ENCODE assay signal across 8 cellular contexts in genomic region chr6:44001318-44001868, GRCh38.
DNase-seq lines count a peak whose midpoint lies in the region; ATAC-seq, FAIRE-seq and TF ChIP-seq lines count a peak whose summit lies in the region.

No MANE protein-coding gene starts in this region.

- DNase-seq in CD14-positive monocyte (ENCODE audit: low spot score) = peak; percentile 51
- DNase-seq in GM18507 (ENCODE audit: extremely low spot score, insufficient read length, low read depth) = no peak
- peak; percentile 71 for DNase-seq in NOMO-1 treated with DMSO at 0.1 percent for 48 hours (lab: John Stamatoyannopoulos, UW; ENCODE audit: unreplicated experiment)
- DNase-seq in osteoblast (ENCODE audit: insufficient read length, low spot score, missing footprints) = peak; percentile 90
- DNase-seq in effector memory CD8-positive, alpha-beta T cell = no peak
- no peak for DNase-seq in SKM-1 treated with dmso at 0.1 percent for 144 hours (lab: John Stamatoyannopoulos, UW; ENCODE audit: unreplicated experiment)

- peak overlapping the region in 5 of 7 donors; percentile 25 to 91 (median 76) for H3K27ac Mint-ChIP-seq in CD14-positive monocyte
- no peak overlapping the region for H3K27ac Mint-ChIP-seq in effector memory CD8-positive, alpha-beta T cell

- H3K36me3 ChIP-seq in ectodermal cell (ENCODE audit: control insufficient read depth, insufficient read depth, low read length) (no peaks in the 10 kb centered on the region), osteoblast (ENCODE audit: insufficient read depth, low read length) (no peaks in the 10 kb centered on the region)

- H3K9me3 ChIP-seq in ectodermal cell (ENCODE audit: control insufficient read depth, low read length) (no peaks in the 10 kb centered on the region), osteoblast (ENCODE audit: low read depth, low read length) (no peaks in the 10 kb centered on the region)

- H3K27ac ChIP-seq in ectodermal cell (ENCODE audit: insufficient read depth, low read depth, low read length, poor library complexity, severe bottlenecking) (peak overlapping the region; percentile 82), osteoblast (ENCODE audit: low read depth, low read length) (peak overlapping the region; percentile 53)

- H3K79me2 ChIP-seq in osteoblast (ENCODE audit: insufficient read depth, low read length) = no peaks in the 10 kb centered on the region

- peaks cover 7 to 9% of the 10 kb centered on the region in 2 donors for H3K36me3 Mint-ChIP-seq in CD14-positive monocyte
- H3K36me3 Mint-ChIP-seq in effector memory CD8-positive, alpha-beta T cell (ENCODE audit: insufficient read depth) = no peaks in the 10 kb centered on the region

- peaks cover 61 to 80% (median 70%) of the 10 kb centered on the region in 3 donors for H3K27me3 Mint-ChIP-seq in CD14-positive monocyte (ENCODE audit: low read depth in 3 of 3)
- peaks cover 45 to 70% of the 10 kb centered on the region in 2 donors for H3K27me3 Mint-ChIP-seq in effector memory CD8-positive, alpha-beta T cell

- no peak overlapping the region for H2AFZ ChIP-seq in osteoblast (ENCODE audit: low read length)

- H3K4me1 ChIP-seq in ectodermal cell (ENCODE audit: control insufficient read depth, insufficient read depth, low read length) (peaks cover 43% of the 10 kb centered on the region), osteoblast (ENCODE audit: insufficient read depth, low read length) (peaks cover 32% of the 10 kb centered on the region)

- ATAC-seq in effector memory CD8-positive, alpha-beta T cell (replicated peaks) = no peak
- ATAC-seq in HG03108 (IDR thresholded peaks at IDR 0.05; ENCODE audit: unreplicated experiment) = no peak

- WGBS in ectodermal cell, 2 experiments = 28 to 37% methylated on average over 10 of the region's 10 CpGs

- H3K4me1 Mint-ChIP-seq in CD14-positive monocyte = peaks cover 31% of the 10 kb centered on the region
- peaks cover 3 to 6% of the 10 kb centered on the region in 2 donors for H3K4me1 Mint-ChIP-seq in effector memory CD8-positive, alpha-beta T cell (ENCODE audit: low read depth in 2 of 2)

- peak; percentile 46 for TF ChIP-seq CTCF in CD14-positive monocyte (IDR thresholded peaks at IDR 0.05)
- peak; percentile 50 for TF ChIP-seq CTCF in osteoblast (IDR thresholded peaks at IDR 0.05; ENCODE audit: extremely low read depth, low read depth, low read length)

- intact Hi-C loops in CD14-positive monocyte (cut with micrococcal nuclease) = loop anchor here (2.0 to 5.0 kb wide), 3 partner anchors 21 to 279 kb away; partner anchors contain the start of gene VEGFA (in 1 of the 2)

- peak; percentile 62 for FAIRE-seq in GM18507 (lab: Jason Lieb, UNC)

- peak overlapping the region in 1 of 2 donors; percentile 76 for H3K4me3 Mint-ChIP-seq in CD14-positive monocyte
- no peak overlapping the region for H3K4me3 Mint-ChIP-seq in effector memory CD8-positive, alpha-beta T cell

- no peak overlapping the region for H3K4me2 ChIP-seq in osteoblast (ENCODE audit: insufficient read depth, low read length)

- H3K4me3 ChIP-seq in ectodermal cell (ENCODE audit: insufficient read depth, low read depth, low read length) = no peak overlapping the region
- H3K4me3 ChIP-seq in osteoblast (ENCODE audit: insufficient read depth, low read length) = no peak overlapping the region

- peaks cover 23% of the 10 kb centered on the region for H3K27me3 ChIP-seq in ectodermal cell (ENCODE audit: control insufficient read depth, insufficient read depth, low read length, poor library complexity, severe bottlenecking)
- H3K27me3 ChIP-seq in osteoblast (ENCODE audit: insufficient read depth, low read length) = no peaks in the 10 kb centered on the region

- peaks cover 0 to 24% (median 8%) of the 10 kb centered on the region in 7 donors for H3K9me3 Mint-ChIP-seq in CD14-positive monocyte
- no peaks in the 10 kb centered on the region for H3K9me3 Mint-ChIP-seq in effector memory CD8-positive, alpha-beta T cell

- H4K20me1 ChIP-seq in osteoblast (ENCODE audit: insufficient read depth, low read length) = no peaks in the 10 kb centered on the region

Comparison
In these comparisons a context has a peak if more than half of its experiments do, and no peak if none do; other contexts are left out.
1. DNase-seq: peak in CD14-positive monocyte (single experiment), NOMO-1 treated with DMSO at 0.1 percent for 48 hours (single experiment) and osteoblast (single experiment); none in GM18507 (single experiment), effector memory CD8-positive, alpha-beta T cell (0 of 3) and SKM-1 treated with dmso at 0.1 percent for 144 hours (single experiment).
2. H3K27ac Mint-ChIP-seq: peak in CD14-positive monocyte (5 of 7); none in effector memory CD8-positive, alpha-beta T cell (0 of 2).